26 cellular contexts compared by ENCODE assay signal in the genomic region with DNA sequence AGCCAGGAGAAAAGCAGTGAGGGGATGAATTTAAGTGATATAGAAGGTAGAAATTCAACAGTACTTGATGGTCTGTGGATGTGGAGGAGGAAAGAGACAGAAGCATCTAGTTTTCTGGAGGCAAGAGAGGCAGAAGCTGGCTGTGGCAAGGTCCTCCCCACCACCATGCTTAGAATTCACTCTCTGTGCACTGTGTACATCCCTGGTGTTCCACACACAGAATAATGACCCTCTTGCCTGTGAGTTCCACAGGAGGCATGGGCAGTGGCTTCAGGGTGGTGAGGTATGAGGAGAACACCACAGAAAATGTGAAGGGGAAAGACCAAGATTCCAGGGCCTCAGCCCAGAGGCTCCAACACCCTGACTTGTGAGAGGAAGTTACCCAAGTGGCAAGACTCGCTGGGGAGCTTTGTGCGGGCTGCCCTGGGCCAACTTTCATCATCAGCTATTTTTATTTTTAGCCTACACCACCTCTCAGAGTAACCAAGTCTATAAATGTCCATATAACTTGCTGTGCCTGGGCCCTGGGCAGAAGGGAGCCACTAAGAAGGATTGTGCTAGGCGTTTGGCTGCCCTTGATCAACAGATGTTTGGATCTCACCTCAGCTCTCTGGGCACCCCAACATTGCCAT. TPM values are rescaled to one million over a fixed set of nuclear protein-coding genes. Genes with fewer than 3 reads are reported as not detected.
A peak's percentile ranks its signal among the peaks of the same experiment; 100 is the strongest.
DNase-seq lines count a peak whose midpoint lies in the region; ATAC-seq lines count a peak whose summit lies in the region.
"Had no signal": no experiment of that assay in that cellular context is flagged by ENCODE, and none has a peak within 500 bp of the region (broad histone marks: within the 10 kb centered on the region; RNA-seq: fewer than 3 reads in every experiment).

No MANE protein-coding gene starts in this region.

- 53% methylated on average over 3 of the region's 3 CpGs for WGBS in right cardiac atrium
- WGBS in GM23248 (ENCODE audit: low coverage in 1 of 2, low lambda C conversion rate in 2 of 2, missing lambda C conversion rate in 2 of 2), 2 experiments: 51 to 70% methylated on average over 3 of the region's 3 CpGs

- no peaks in the 10 kb centered on the region for H3K36me3 ChIP-seq in GM23248 (ENCODE audit: low read depth)
- H3K36me3 ChIP-seq: breast epithelium, gastroesophageal sphincter, prostate gland, stomach, tibial artery had no signal

- intact Hi-C loops in right cardiac atrium (cut with DNase I): no loop called here

- H3K27me3 ChIP-seq in right cardiac atrium (ENCODE audit: control insufficient read depth, insufficient read depth): no peaks in the 10 kb centered on the region
- H3K27me3 ChIP-seq in GM23248 (replicated peaks; ENCODE audit: insufficient read depth): no peaks in the 10 kb centered on the region
- H3K27me3 ChIP-seq: gastroesophageal sphincter, stomach, tibial artery had no signal

- no peaks in the 10 kb centered on the region for H3K9me3 ChIP-seq in right cardiac atrium (ENCODE audit: control insufficient read depth, low read length)
- no peaks in the 10 kb centered on the region for H3K9me3 ChIP-seq in GM23248 (ENCODE audit: low read depth)
- H3K9me3 ChIP-seq: breast epithelium, gastroesophageal sphincter, prostate gland, stomach, tibial artery had no signal

- no peak overlapping the region for H3K4me3 ChIP-seq in right cardiac atrium (ENCODE audit: low read length)
- no peak overlapping the region for H3K4me3 ChIP-seq in GM23248
- H3K4me3 ChIP-seq: breast epithelium, gastroesophageal sphincter, lung, prostate gland, stomach, tibial artery had no signal

- H2AFZ ChIP-seq in GM23248: no peak overlapping the region

- ATAC-seq in GM18867 (IDR thresholded peaks at IDR 0.05; ENCODE audit: unreplicated experiment) (peak; percentile 61), right cardiac atrium (no peak)
- ATAC-seq: gastroesophageal sphincter, Panc1 had no signal

- H3K4me1 ChIP-seq in right cardiac atrium (ENCODE audit: control insufficient read depth, insufficient read depth, low read length): peaks cover 3% of the 10 kb centered on the region
- H3K4me1 ChIP-seq in GM23248 (ENCODE audit: insufficient read depth): no peaks in the 10 kb centered on the region
- H3K4me1 ChIP-seq: breast epithelium, gastroesophageal sphincter, prostate gland, stomach had no signal

- in situ Hi-C loops in GM23248 (cut with MboI): no loop called here

- H3K4me2 ChIP-seq in GM23248 (ENCODE audit: unreplicated experiment): no peak overlapping the region

- H3K9me2 ChIP-seq in GM23248 (ENCODE audit: insufficient read depth): no peaks in the 10 kb centered on the region

- no peak overlapping the region for H3K9ac ChIP-seq in GM23248

- H3K27ac ChIP-seq in right cardiac atrium (ENCODE audit: low read length) (peak overlapping the region; percentile 75), GM23248 (no peak overlapping the region)
- H3K27ac ChIP-seq: breast epithelium, gastroesophageal sphincter, prostate gland, stomach, tibial artery had no signal

- peak; percentile 41 to 56 for DNase-seq in Kasumi-1 (lab: John Stamatoyannopoulos, UW)
- DNase-seq in RPMI8226: peak; percentile 63
- no peak for DNase-seq in right cardiac atrium
- no peak for DNase-seq in iPS-NIHi7 (ENCODE audit: extremely low spot score)
- no peak for DNase-seq in GM23248
- DNase-seq in central memory CD4-positive, alpha-beta T cell: no peak
- DNase-seq: activated CD4-positive, alpha-beta T cell treated with anti-CD3 and anti-CD28 coated beads for 4 hours; activated naive CD4-positive, alpha-beta T cell; activated T-cell treated with anti-CD3 and anti-CD28 coated beads, Interleukin-2, amount 50 U/mL, for 24 hours; CD4-positive, alpha-beta T cell; cortex of kidney; H7; hypothalamus; NCI-H1092 treated with DMSO at 0.1 percent for 48 hours; NCI-H2029 treated with DMSO at 0.1 percent for 48 hours; NCI-H226; NCI-H774; stomach; T-helper 2 cell; tibial artery had no signal

- H3F3A ChIP-seq in GM23248 (ENCODE audit: insufficient read depth): no peaks in the 10 kb centered on the region

- H4K20me1 ChIP-seq in GM23248 (ENCODE audit: insufficient read depth): no peaks in the 10 kb centered on the region

- no peaks in the 10 kb centered on the region for H3K79me2 ChIP-seq in GM23248 (ENCODE audit: insufficient read depth)

RNA-seq across cellular contexts. Expression of a gene that starts 7.8 kb away (rescaled TPM):
- 10 to 100 TPM in 2 of 4 donors, 1 to 10 TPM in 2; 9.3 to 11.4 (median 10.6) TPM for total RNA-seq in right cardiac atrium
- 6.8 TPM for polyA plus RNA-seq in right cardiac atrium
- total RNA-seq in GM23248 (2014; rRNA removed; shearing (Covaris generic)): 1.9 and 4.4 TPM in 2 replicates
- 1.1 and 1.2 TPM in 2 replicates for polyA plus RNA-seq in GM23248 (2016; fragmentation: Nextera tagmentation; extraction: Ambion mirVana)

Comparison
In these comparisons a context has a peak if more than half of its experiments do, and no peak if none do; other contexts are left out.
1. DNase-seq: peak in Kasumi-1 (2 of 2) and RPMI8226 (single experiment); none in right cardiac atrium (0 of 3), iPS-NIHi7 (single experiment), GM23248 (single experiment) and central memory CD4-positive, alpha-beta T cell (single experiment).